ENCODE assay signal across 15 cellular contexts in the genomic region with DNA sequence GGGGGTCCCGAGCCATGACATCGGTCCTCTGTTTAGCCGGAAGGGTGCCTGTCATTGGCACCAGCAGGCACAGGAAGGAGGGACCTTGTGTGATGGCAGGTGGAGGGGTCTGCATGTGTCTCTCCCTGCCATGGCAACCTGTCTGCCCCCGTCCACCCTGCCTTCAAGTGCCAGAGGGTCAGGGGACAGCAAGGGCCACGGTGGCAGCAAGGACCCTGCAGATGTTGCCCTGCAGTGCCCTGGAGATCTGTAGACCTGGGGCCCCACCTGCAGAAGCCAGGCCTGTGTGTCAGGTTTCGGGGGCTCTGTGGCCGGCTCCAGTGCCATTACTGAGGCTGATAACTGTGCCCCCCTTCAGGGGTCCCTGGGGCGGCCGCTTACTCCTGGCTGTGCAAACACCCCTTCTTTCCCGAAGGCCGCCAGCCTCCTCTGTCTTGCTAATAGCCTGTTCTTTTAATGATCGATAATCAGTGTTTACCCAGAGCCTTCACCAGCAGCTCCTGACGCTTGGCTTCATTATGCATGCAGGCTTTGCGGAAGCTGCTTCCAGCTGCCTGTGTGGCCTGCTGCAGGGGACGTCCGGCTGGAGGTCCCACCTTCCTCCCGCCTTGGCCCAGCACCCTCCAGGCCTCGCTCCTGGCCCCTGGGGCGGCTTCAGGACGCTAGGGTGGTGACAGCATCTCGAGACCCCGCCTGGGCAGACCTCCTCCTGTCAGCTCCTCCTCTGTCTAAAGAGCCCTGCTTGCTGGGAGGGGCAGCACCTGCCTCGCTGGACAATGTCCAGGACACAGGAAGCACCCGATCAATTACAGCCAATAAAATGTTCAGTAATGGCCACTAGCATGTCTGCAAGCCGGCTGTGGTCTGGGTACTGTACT.
A peak's percentile ranks its signal among the peaks of the same experiment; 100 is the strongest.
DNase-seq lines count a peak whose midpoint lies in the region; ATAC-seq and TF ChIP-seq lines count a peak whose summit lies in the region.
"Had no signal": no experiment of that assay in that cellular context is flagged by ENCODE, and none has a peak within 500 bp of the region (broad histone marks: within the 10 kb centered on the region; RNA-seq: fewer than 3 reads in every experiment).

No MANE protein-coding gene starts in this region.

- H3K36me3 Mint-ChIP-seq in activated naive CD4-positive, alpha-beta T cell treated with anti-CD3 and anti-CD28 coated beads, Interleukin-2, amount 10 ng/mL, durations not matched to agents 7 days and 5 days: no peaks in the 10 kb centered on the region
- H3K36me3 Mint-ChIP-seq in WTC11: no peaks in the 10 kb centered on the region
- no peaks in the 10 kb centered on the region for H3K36me3 Mint-ChIP-seq in nephron progenitor cell (ENCODE audit: low read depth)
- H3K36me3 Mint-ChIP-seq: natural killer cell had no signal

- POLR2A ChIA-PET in WTC11 (lab: Charles Lee): interaction anchor here (0.6 kb wide), 1 partner anchor 247 kb away, joined by 6 read pairs; no protein-coding TSS in a partner anchor

- peaks cover 13% of the 10 kb centered on the region for H3K9me3 Mint-ChIP-seq in activated naive CD4-positive, alpha-beta T cell treated with anti-CD3 and anti-CD28 coated beads, Interleukin-2, amount 10 ng/mL, durations not matched to agents 7 days and 5 days
- peaks cover 12% of the 10 kb centered on the region for H3K9me3 Mint-ChIP-seq in WTC11
- H3K9me3 Mint-ChIP-seq in nephron progenitor cell: peaks cover 5% of the 10 kb centered on the region

- no peaks in the 10 kb centered on the region for H3K27me3 Mint-ChIP-seq in activated naive CD4-positive, alpha-beta T cell treated with anti-CD3 and anti-CD28 coated beads, Interleukin-2, amount 10 ng/mL, durations not matched to agents 7 days and 5 days
- H3K27me3 Mint-ChIP-seq in WTC11 (ENCODE audit: low read depth) (no peaks in the 10 kb centered on the region; the same call in 1 of the 2 replicates), nephron progenitor cell (ENCODE audit: low read depth, poor library complexity) (peaks cover 36% of the 10 kb centered on the region)

- TF ChIP-seq CTCF in WTC11 (IDR thresholded peaks at IDR 0.05) (no peak), left lung (IDR thresholded peaks at IDR 0.05) (no peak), upper lobe of right lung (IDR thresholded peaks at IDR 0.05) (no peak), nephron progenitor cell (IDR thresholded peaks at IDR 0.05) (no peak)

- H3K27ac Mint-ChIP-seq in activated naive CD4-positive, alpha-beta T cell treated with anti-CD3 and anti-CD28 coated beads, Interleukin-2, amount 10 ng/mL, durations not matched to agents 7 days and 5 days: no peak overlapping the region
- H3K27ac Mint-ChIP-seq in WTC11: peak overlapping the region; percentile 68; the same call in 1 of the 2 replicates
- no peak overlapping the region for H3K27ac Mint-ChIP-seq in nephron progenitor cell
- H3K27ac Mint-ChIP-seq: natural killer cell had no signal

- no peaks in the 10 kb centered on the region for H3K36me3 ChIP-seq in left lung
- no peaks in the 10 kb centered on the region for H3K36me3 ChIP-seq in upper lobe of right lung

- H3K9me3 ChIP-seq in left lung (no peaks in the 10 kb centered on the region), upper lobe of right lung (no peaks in the 10 kb centered on the region)

- CTCF ChIA-PET in activated naive CD4-positive, alpha-beta T cell treated with anti-CD3 and anti-CD28 coated beads, Interleukin-2, amount 10 ng/mL, durations not matched to agents 7 days and 5 days (lab: Charles Lee): no interaction called here
- CTCF ChIA-PET in WTC11 (lab: Charles Lee): interaction anchor here (0.6 to 2.0 kb wide), 8 partner anchors 23 to 411 kb away, joined by 3 to 5 read pairs (median 4); no protein-coding TSS in a partner anchor

- intact Hi-C loops in left lung (cut with DNase I): no loop called here
- intact Hi-C loops in upper lobe of right lung (cut with DNase I): no loop called here

- peak; percentile 71 for ATAC-seq in WTC11
- ATAC-seq in left lung: no peak
- ATAC-seq in upper lobe of right lung: no peak
- no peak for ATAC-seq in GM18511 (IDR thresholded peaks at IDR 0.05; ENCODE audit: unreplicated experiment)
- no peak for ATAC-seq in GM21619 (IDR thresholded peaks at IDR 0.05; ENCODE audit: unreplicated experiment)
- ATAC-seq: natural killer cell; stimulated activated naive CD8-positive, alpha-beta T cell treated with anti-CD3 and anti-CD28 coated beads, Interleukin-15, Interleukin-2, amounts not matched to agents 100 U/mL and 50 U/mL, for 24 hours had no signal

- no peaks in the 10 kb centered on the region for H3K4me1 Mint-ChIP-seq in activated naive CD4-positive, alpha-beta T cell treated with anti-CD3 and anti-CD28 coated beads, Interleukin-2, amount 10 ng/mL, durations not matched to agents 7 days and 5 days
- peaks cover 52% of the 10 kb centered on the region for H3K4me1 Mint-ChIP-seq in WTC11
- H3K4me1 Mint-ChIP-seq in nephron progenitor cell: peaks cover 46% of the 10 kb centered on the region
- H3K4me1 Mint-ChIP-seq: natural killer cell had no signal

- H3K27ac ChIP-seq in left lung (no peak overlapping the region), upper lobe of right lung (no peak overlapping the region)
- H3K27ac ChIP-seq: HL-60, RWPE1 had no signal

- H3K27me3 ChIP-seq in left lung (peaks cover 0 to 49% of the 10 kb centered on the region in 2 donors), upper lobe of right lung (peaks cover 22% of the 10 kb centered on the region)

- peak; percentile 11 for DNase-seq in activated naive CD4-positive, alpha-beta T cell treated with anti-CD3 and anti-CD28 coated beads, Interleukin-2, amount 10 ng/mL, durations not matched to agents 7 days and 5 days
- DNase-seq in activated naive CD4-positive, alpha-beta T cell (lab: John Stamatoyannopoulos, UW): no peak
- peak; percentile 69 for DNase-seq in WTC11 (ENCODE audit: low spot score)
- DNase-seq in left lung: peak; percentile 21 to 62
- DNase-seq in upper lobe of right lung: peak; percentile 54
- DNase-seq in nephron progenitor cell: no peak
- DNase-seq: activated T-cell treated with anti-CD3 and anti-CD28 coated beads for 4 hours; hippocampal formation; natural killer cell; NCI-H1105; stimulated activated naive CD8-positive, alpha-beta T cell treated with anti-CD3 and anti-CD28 coated beads, Interleukin-15, Interleukin-2, amounts not matched to agents 100 U/mL and 50 U/mL, for 24 hours had no signal

- H3K4me3 ChIP-seq in left lung (no peak overlapping the region), upper lobe of right lung (no peak overlapping the region)

- H3K4me3 Mint-ChIP-seq in activated naive CD4-positive, alpha-beta T cell treated with anti-CD3 and anti-CD28 coated beads, Interleukin-2, amount 10 ng/mL, durations not matched to agents 7 days and 5 days: no peak overlapping the region
- H3K4me3 Mint-ChIP-seq in WTC11 (no peak overlapping the region), nephron progenitor cell (no peak overlapping the region)
- H3K4me3 Mint-ChIP-seq: natural killer cell had no signal

- no peaks in the 10 kb centered on the region for H3K4me1 ChIP-seq in left lung
- H3K4me1 ChIP-seq in upper lobe of right lung: no peaks in the 10 kb centered on the region

TF ChIP-seq in WTC11, 78 proteins besides CTCF, POLR2A, EP300 and RAD21 (continues in another document):
- TF ChIP-seq FOXP1 (CRISPR knock-in tag; IDR thresholded peaks at IDR 0.05; ENCODE audit: borderline replicate concordance) (peak; percentile 73; the same call in 1 of the 2 replicates), KAT7 (CRISPR knock-in tag; IDR thresholded peaks at IDR 0.05; ENCODE audit: borderline replicate concordance) (no peak), PRRX2 (CRISPR knock-in tag; IDR thresholded peaks at IDR 0.05) (0 out of 2 replicates have a peak, but pooled peaks have one; percentile 21), MYBL2 (CRISPR knock-in tag; IDR thresholded peaks at IDR 0.05) (peak; percentile 53; the same call in 1 of the 2 replicates), TEAD4 (CRISPR knock-in tag; IDR thresholded peaks at IDR 0.05) (no peak), SOX15 (CRISPR knock-in tag; IDR thresholded peaks at IDR 0.05) (no peak), ETV6 (CRISPR knock-in tag; IDR thresholded peaks at IDR 0.05) (peak; percentile 40)
- TF ChIP-seq, protein P1, sequence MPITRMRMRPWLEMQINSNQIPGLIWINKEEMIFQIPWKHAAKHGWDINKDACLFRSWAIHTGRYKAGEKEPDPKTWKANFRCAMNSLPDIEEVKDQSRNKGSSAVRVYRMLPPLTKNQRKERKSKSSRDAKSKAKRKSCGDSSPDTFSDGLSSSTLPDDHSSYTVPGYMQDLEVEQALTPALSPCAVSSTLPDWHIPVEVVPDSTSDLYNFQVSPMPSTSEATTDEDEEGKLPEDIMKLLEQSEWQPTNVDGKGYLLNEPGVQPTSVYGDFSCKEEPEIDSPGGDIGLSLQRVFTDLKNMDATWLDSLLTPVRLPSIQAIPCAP (CRISPR knock-in tag; IDR thresholded peaks at IDR 0.05): no peak
- TF ChIP-seq, protein P2, sequence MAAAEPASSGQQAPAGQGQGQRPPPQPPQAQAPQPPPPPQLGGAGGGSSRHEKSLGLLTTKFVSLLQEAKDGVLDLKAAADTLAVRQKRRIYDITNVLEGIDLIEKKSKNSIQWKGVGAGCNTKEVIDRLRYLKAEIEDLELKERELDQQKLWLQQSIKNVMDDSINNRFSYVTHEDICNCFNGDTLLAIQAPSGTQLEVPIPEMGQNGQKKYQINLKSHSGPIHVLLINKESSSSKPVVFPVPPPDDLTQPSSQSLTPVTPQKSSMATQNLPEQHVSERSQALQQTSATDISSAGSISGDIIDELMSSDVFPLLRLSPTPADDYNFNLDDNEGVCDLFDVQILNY (CRISPR knock-in tag; IDR thresholded peaks at IDR 0.05): peak; percentile 50; the same call in 1 of the 2 replicates
- TF ChIP-seq, protein P3, sequence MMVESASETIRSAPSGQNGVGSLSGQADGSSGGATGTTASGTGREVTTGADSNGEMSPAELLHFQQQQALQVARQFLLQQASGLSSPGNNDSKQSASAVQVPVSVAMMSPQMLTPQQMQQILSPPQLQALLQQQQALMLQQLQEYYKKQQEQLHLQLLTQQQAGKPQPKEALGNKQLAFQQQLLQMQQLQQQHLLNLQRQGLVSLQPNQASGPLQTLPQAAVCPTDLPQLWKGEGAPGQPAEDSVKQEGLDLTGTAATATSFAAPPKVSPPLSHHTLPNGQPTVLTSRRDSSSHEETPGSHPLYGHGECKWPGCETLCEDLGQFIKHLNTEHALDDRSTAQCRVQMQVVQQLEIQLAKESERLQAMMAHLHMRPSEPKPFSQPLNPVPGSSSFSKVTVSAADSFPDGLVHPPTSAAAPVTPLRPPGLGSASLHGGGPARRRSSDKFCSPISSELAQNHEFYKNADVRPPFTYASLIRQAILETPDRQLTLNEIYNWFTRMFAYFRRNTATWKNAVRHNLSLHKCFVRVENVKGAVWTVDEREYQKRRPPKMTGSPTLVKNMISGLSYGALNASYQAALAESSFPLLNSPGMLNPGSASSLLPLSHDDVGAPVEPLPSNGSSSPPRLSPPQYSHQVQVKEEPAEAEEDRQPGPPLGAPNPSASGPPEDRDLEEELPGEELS (CRISPR knock-in tag; IDR thresholded peaks at IDR 0.05): peak; percentile 71; the same call in 1 of the 2 replicates

Comparison
In these comparisons a context has a peak if more than half of its experiments do, and no peak if none do; other contexts are left out.
1. DNase-seq: peak in activated naive CD4-positive, alpha-beta T cell treated with anti-CD3 and anti-CD28 coated beads, Interleukin-2, amount 10 ng/mL, durations not matched to agents 7 days and 5 days (single experiment), WTC11 (single experiment), left lung (2 of 2) and upper lobe of right lung (single experiment); none in activated naive CD4-positive, alpha-beta T cell (0 of 4) and nephron progenitor cell (single experiment).